Comparison of ENCODE assay signal across 2 cellular contexts in the genomic region with DNA sequence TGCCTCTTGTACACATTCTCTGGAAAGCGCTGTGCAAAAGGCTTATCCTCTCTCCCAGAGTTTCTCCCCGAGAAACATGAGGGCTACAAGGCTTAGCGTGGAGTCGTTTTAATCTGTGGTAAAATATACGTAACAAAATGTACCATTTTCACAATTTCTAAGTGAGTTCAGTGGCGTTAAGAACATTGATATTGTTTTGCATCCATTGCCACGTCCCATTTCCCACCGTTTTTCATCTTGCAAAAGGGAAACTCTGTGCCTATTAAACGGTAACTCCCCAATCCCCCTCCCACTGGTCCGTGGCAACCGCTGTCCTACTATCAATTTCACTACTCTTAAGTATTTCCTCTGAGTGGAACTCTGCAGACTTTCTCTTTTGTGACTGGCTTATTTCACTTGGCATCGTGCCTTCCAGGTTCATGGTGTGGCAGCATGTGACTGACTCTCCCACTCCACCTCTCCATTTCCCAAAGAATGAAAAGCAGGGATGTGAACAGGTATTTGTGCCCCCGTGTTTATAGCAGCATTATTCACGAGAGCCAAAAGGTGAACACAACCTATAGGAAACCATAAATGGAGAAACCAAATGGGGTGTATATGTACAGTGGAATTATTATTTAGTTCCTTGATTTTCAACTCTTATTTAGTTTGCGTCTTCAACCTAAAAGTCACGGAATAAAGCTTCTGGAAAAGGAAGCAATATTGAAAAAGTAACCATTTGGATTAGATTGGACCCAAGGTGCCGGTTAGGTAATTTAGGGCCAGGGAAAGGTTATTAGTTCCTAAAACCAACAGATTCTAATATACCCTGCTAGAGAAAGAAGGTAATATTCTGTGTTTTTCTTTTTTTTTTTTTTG.
TF ChIP-seq lines count a peak whose summit lies in the region.

No MANE protein-coding gene starts in this region.

TF ChIP-seq in IMR-90, 13 proteins besides CTCF, POLR2A, EP300 and RAD21 (continued from another document):
- TF ChIP-seq, protein P1, sequence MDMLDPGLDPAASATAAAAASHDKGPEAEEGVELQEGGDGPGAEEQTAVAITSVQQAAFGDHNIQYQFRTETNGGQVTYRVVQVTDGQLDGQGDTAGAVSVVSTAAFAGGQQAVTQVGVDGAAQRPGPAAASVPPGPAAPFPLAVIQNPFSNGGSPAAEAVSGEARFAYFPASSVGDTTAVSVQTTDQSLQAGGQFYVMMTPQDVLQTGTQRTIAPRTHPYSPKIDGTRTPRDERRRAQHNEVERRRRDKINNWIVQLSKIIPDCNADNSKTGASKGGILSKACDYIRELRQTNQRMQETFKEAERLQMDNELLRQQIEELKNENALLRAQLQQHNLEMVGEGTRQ (IDR thresholded peaks at IDR 0.05; ENCODE audit: low read depth, low read length) = peak; percentile 67

TF ChIP-seq in PFSK-1, 5 proteins besides CTCF, POLR2A, EP300 and RAD21 (continued from another document):
- TF ChIP-seq, protein P2, sequence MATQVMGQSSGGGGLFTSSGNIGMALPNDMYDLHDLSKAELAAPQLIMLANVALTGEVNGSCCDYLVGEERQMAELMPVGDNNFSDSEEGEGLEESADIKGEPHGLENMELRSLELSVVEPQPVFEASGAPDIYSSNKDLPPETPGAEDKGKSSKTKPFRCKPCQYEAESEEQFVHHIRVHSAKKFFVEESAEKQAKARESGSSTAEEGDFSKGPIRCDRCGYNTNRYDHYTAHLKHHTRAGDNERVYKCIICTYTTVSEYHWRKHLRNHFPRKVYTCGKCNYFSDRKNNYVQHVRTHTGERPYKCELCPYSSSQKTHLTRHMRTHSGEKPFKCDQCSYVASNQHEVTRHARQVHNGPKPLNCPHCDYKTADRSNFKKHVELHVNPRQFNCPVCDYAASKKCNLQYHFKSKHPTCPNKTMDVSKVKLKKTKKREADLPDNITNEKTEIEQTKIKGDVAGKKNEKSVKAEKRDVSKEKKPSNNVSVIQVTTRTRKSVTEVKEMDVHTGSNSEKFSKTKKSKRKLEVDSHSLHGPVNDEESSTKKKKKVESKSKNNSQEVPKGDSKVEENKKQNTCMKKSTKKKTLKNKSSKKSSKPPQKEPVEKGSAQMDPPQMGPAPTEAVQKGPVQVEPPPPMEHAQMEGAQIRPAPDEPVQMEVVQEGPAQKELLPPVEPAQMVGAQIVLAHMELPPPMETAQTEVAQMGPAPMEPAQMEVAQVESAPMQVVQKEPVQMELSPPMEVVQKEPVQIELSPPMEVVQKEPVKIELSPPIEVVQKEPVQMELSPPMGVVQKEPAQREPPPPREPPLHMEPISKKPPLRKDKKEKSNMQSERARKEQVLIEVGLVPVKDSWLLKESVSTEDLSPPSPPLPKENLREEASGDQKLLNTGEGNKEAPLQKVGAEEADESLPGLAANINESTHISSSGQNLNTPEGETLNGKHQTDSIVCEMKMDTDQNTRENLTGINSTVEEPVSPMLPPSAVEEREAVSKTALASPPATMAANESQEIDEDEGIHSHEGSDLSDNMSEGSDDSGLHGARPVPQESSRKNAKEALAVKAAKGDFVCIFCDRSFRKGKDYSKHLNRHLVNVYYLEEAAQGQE (IDR thresholded peaks at IDR 0.05; ENCODE audit: insufficient read depth in 1 of 2, low read depth in 2 of 2, low read length in 2 of 2) = no peak
- no peak for TF ChIP-seq FOXP2 (optimal IDR thresholded peaks at IDR 0.05; ENCODE audit: borderline replicate concordance, extremely low read depth, extremely low read length, insufficient read depth)
